8 cellular contexts compared by ENCODE assay signal in genomic region chr12:64222011-64222765, GRCh38.
A peak's percentile ranks its signal among the peaks of the same experiment; 100 is the strongest.
DNase-seq lines count a peak whose midpoint lies in the region; ATAC-seq and TF ChIP-seq lines count a peak whose summit lies in the region.

KICS2 (minus strand) TSS chr12:64222296; CDS start chr12:64222237, 59 bp downstream.

- peak within 1 kb of the TSS; percentile 88 for H3K4me3 ChIP-seq in AG10803 (ENCODE audit: low read length)

- no peak for TF ChIP-seq CTCF in AG10803 (conservative IDR thresholded peaks at IDR 0.05; ENCODE audit: low read length)

- ATAC-seq in GM19025 (IDR thresholded peaks at IDR 0.05; ENCODE audit: low read depth, unreplicated experiment) (peak; percentile 96), HG03280 (IDR thresholded peaks at IDR 0.05; ENCODE audit: unreplicated experiment) (peak; percentile 96)

- DNase-seq in AG10803 (ENCODE audit: low read depth) (peak; percentile 92), NCI-H345 (lab: John Stamatoyannopoulos, UW) (peak; percentile 94), islet precursor cell (peak; percentile 96)
- DNase-seq in activated CD4-positive, CD25-positive, alpha-beta regulatory T cell treated with anti-CD3 and anti-CD28 coated beads, Interleukin-2, amount 50 U/mL, for 16 hours (ENCODE audit: low read depth, low spot score), result peak; percentile 81
- peak; percentile 91 for DNase-seq in central memory CD4-positive, alpha-beta T cell
- peak; percentile 86 for DNase-seq in stimulated activated CD4-positive, alpha-beta T cell treated with anti-CD3 and anti-CD28 coated beads, Interleukin-12 subunit alpha, Interleukin-12 subunit beta, amount 100 ng/mL, for 4 hours

Comparison
In these comparisons a context has a peak if more than half of its experiments do, and no peak if none do; other contexts are left out.
1. Peak in every context shown above with its lines: DNase-seq, ATAC-seq and H3K4me3 ChIP-seq.